Comparison of ENCODE assay signal across 11 cellular contexts in the genomic region with DNA sequence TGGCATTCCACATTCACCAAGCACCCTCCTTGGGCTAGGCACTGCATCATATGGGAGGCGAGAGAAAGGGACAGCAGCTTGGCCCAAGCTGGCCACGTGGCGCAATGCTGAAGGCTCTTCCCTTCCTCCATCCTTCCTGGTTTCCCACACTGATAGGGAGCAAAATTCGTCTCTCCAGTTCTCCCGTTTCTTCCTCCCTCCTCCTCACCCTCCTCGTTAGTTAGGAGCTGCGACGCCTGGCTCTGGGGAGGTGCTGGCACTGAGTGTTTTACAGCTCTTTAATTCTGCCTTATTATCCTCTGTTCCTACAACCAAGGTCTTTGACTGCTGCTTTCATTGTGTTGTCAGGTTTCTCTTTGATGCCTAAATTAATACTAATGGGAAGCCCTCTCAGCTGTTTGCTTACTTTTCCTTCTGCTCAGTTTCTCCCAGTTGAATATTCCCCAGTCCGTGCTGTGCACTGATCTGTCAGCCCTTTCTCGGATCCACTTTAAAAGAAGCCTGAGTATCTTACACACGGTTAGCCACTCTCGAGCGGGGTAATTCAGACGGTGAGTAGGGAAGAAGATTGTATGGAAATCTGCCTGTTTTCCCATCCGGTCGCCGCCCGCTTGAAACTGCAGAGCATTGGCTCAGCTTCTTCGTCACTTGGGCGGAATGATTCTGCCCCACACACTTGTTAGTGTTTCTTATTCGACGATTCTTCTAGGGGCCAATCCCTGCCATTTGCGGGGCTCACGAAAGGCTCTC. TPM values are rescaled to one million over a fixed set of nuclear protein-coding genes. Genes with fewer than 3 reads are reported as not detected.
DNase-seq lines count a peak whose midpoint lies in the region; ATAC-seq and TF ChIP-seq lines count a peak whose summit lies in the region.
"Had no signal": no experiment of that assay in that cellular context is flagged by ENCODE, and none has a peak within 500 bp of the region (broad histone marks: within the 10 kb centered on the region; RNA-seq: fewer than 3 reads in every experiment).

No MANE protein-coding gene starts in this region.

- 2 to 5% (median 3%) methylated on average over 24 of the region's 24 CpGs for WGBS in ovary, 3 donors

- H3K4me1 ChIP-seq in Panc1 (ENCODE audit: control insufficient read depth, insufficient read depth, low read length) (no peaks in the 10 kb centered on the region), ovary (ENCODE audit: insufficient read depth) (no peaks in the 10 kb centered on the region)

- no peaks in the 10 kb centered on the region for H3K9me3 ChIP-seq in Panc1 (ENCODE audit: control insufficient read depth, insufficient read depth, low read depth, low read length)
- H3K9me3 ChIP-seq in ovary: no peaks in the 10 kb centered on the region

- CTCF ChIA-PET in Panc1 (lab: Charles Lee): interaction anchor here (0.6 kb wide), 1 partner anchor 10 kb away, joined by 6 read pairs; no protein-coding TSS in a partner anchor

- intact Hi-C loops in Panc1 (cut with micrococcal nuclease; ENCODE audit: unreplicated experiment) (no loop called here), ovary (cut with DNase I) (no loop called here)

- H3K4me3 ChIP-seq in Panc1 (ENCODE audit: low read depth in 2 of 2, low read length in 2 of 2): peak overlapping the region; percentile 16 to 45; a peak in 3 of 4 replicates
- H3K4me3 ChIP-seq in ovary: no peak overlapping the region

- BruUV-seq in Panc1 (replicated peaks; lab: Mats Ljungman, UMichigan): no TSS peak

- DNase-seq in AG08395 (ENCODE audit: low spot score) (peak; percentile 40), Panc1 (ENCODE audit: low read depth, low spot score) (no peak), foreskin melanocyte (peak; percentile 16), myocyte (ENCODE audit: low read depth) (peak; percentile 41), CD1c-positive myeloid dendritic cell (ENCODE audit: extremely low spot score) (no peak), germinal center (ENCODE audit: low spot score) (no peak), ovary (no peak)
- DNase-seq: activated CD8-positive, alpha-beta T cell treated with anti-CD3 and anti-CD28 coated beads for 36 hours; CD4-positive, alpha-beta memory T cell; stimulated activated CD4-positive, alpha-beta T cell treated with anti-CD3 and anti-CD28 coated beads, Interleukin-1b, Interleukin-23, amount 100 ng/mL, for 48 hours had no signal

- POLR2A ChIA-PET in Panc1 (lab: Charles Lee): interaction anchor here (0.6 kb wide), 1 partner anchor 20 kb away, joined by 3 read pairs; no protein-coding TSS in a partner anchor

- TF ChIP-seq CTCF in Panc1 (IDR thresholded peaks at IDR 0.05) (no peak), ovary (IDR thresholded peaks at IDR 0.05) (no peak)

- H3K27ac ChIP-seq in Panc1 (ENCODE audit: low read length): no peak overlapping the region
- no peak overlapping the region for H3K27ac ChIP-seq in ovary

- in situ Hi-C loops in Panc1 (cut with HindIII; ENCODE audit: low pct_unique_long_range_greater_than_20kb, low sequenced_read_pairs): no loop called here

- TF ChIP-seq EP300 in ovary (IDR thresholded peaks at IDR 0.05): no peak

- no peaks in the 10 kb centered on the region; the same call in 1 of the 2 replicates for H3K36me3 ChIP-seq in Panc1 (ENCODE audit: control insufficient read depth, insufficient read depth, low read length)
- H3K36me3 ChIP-seq in ovary: no peaks in the 10 kb centered on the region

- TF ChIP-seq POLR2A in ovary (IDR thresholded peaks at IDR 0.05): no peak

- ATAC-seq in Panc1: peak; percentile 79
- ATAC-seq in GM19467 (IDR thresholded peaks at IDR 0.05; ENCODE audit: unreplicated experiment): no peak
- ATAC-seq: activated CD8-positive, alpha-beta T cell treated with anti-CD3 and anti-CD28 coated beads for 36 hours had no signal

- H3K27me3 ChIP-seq in Panc1 (ENCODE audit: control insufficient read depth, insufficient read depth, low read length) (peaks cover 19% of the 10 kb centered on the region), ovary (no peaks in the 10 kb centered on the region)

RNA-seq across cellular contexts. Expression of a gene that starts 56.2 kb away (rescaled TPM):
- total RNA-seq in Panc1 (2021; ENCODE audit: unreplicated experiment): 31.0 TPM
- 29.2 TPM for polyA plus RNA-seq in Panc1 (2012; ENCODE audit: insufficient read length)
- total RNA-seq in myocyte: 19.6 and 20.0 TPM in 2 replicates
- polyA plus RNA-seq in myocyte (2012): 22.6 TPM
- 10 to 100 TPM; 15.0 to 29.8 (median 17.2) TPM for total RNA-seq in ovary
- 10 to 100 TPM; 14.6 to 50.3 TPM for polyA plus RNA-seq in ovary

Comparison
In these comparisons a context has a peak if more than half of its experiments do, and no peak if none do; other contexts are left out.
1. DNase-seq: peak in AG08395 (single experiment), foreskin melanocyte (single experiment) and myocyte (single experiment); none in Panc1 (single experiment), CD1c-positive myeloid dendritic cell (single experiment), germinal center (single experiment) and ovary (0 of 5).